In the genomic region with DNA sequence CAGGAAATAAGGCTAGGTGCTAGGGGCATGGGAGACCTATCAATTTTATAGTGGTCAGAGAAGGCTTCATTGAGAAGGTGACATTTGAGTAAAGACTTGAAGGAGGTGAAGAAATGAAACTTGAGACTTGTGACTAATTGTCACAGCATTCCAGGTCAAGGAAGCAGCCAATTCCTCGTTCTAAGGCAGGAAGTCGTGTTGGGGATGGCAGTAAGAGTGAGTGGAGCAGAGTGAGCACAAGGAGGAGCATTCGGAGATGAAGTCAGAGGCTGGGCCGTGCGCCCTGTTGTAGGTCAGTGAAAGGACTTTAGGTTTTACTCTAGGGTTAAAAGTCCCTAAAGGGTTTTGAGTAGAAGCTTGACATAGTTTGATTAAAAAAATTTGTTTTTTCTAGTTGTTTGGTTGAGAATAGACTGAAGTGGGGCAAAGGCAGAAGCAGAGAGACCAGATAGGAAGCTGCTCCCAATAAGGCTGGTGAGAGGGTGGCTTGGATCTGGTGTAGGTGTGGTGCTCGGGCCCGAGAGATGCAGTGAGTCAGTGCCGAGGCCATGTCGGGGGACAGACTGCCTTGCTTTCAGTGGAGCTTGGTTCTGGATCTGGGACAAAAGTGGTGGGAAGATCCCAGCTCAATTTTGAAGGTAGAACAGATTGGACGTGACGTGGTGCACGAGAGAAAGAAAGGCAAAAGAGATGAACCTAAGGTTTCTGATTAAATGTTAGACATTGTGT, we compare ENCODE assay signal across 18 cellular contexts. TPM values are rescaled to one million over a fixed set of nuclear protein-coding genes. Genes with fewer than 3 reads are reported as not detected.
DNase-seq lines count a peak whose midpoint lies in the region; ATAC-seq, FAIRE-seq and TF ChIP-seq lines count a peak whose summit lies in the region.
"Had no signal": no experiment of that assay in that cellular context is flagged by ENCODE, and none has a peak within 500 bp of the region (broad histone marks: within the 10 kb centered on the region; RNA-seq: fewer than 3 reads in every experiment).

No MANE protein-coding gene starts in this region.

- H3K9me3 Mint-ChIP-seq in astrocyte (ENCODE audit: unreplicated experiment) = no peaks in the 10 kb centered on the region

- no peak for ATAC-seq in HG02885 (IDR thresholded peaks at IDR 0.05; ENCODE audit: poor library complexity, unreplicated experiment)

- peak overlapping the region; percentile 8 for H2AFZ ChIP-seq in astrocyte (ENCODE audit: low read depth, low read length)

- no peaks in the 10 kb centered on the region for H3K27me3 Mint-ChIP-seq in astrocyte (ENCODE audit: low read depth, unreplicated experiment)
- H3K27me3 Mint-ChIP-seq: B cell had no signal

- H3K9me3 ChIP-seq in astrocyte (ENCODE audit: insufficient read depth, low read depth, low read length) = no peaks in the 10 kb centered on the region
- H3K9me3 ChIP-seq: ovary, uterus had no signal

- DNase-seq in AG10803 (ENCODE audit: low read depth) (peak; percentile 42), HFF-Myc (ENCODE audit: extremely low read depth, low read depth) (peak; percentile 15), astrocyte (ENCODE audit: low read depth) (peak; percentile 67), islet precursor cell (peak; percentile 68), NCI-H510A treated with DMSO at 0.1 percent for 48 hours (lab: John Stamatoyannopoulos, UW) (no peak), activated gamma-delta T cell (lab: John Stamatoyannopoulos, UW) (no peak), MV-4-11 (lab: John Stamatoyannopoulos, UW) (no peak)
- DNase-seq: activated CD4-positive, alpha-beta T cell treated with anti-CD3 and anti-CD28 coated beads for 48 hours; activated gamma-delta T cell treated with Interleukin-2 at 50 U/mL for 16 hours; DND-41; KG1; NCI-H2107; ovary; stimulated activated CD4-positive, alpha-beta T cell treated with anti-CD3 and anti-CD28 coated beads, Interleukin-15, amount 100 ng/mL, for 24 hours; uterus had no signal

- H3K4me3 ChIP-seq in AG10803 (ENCODE audit: low read length) (no peak overlapping the region), HFF-Myc (replicated peaks; ENCODE audit: low read depth, low read length) (no peak overlapping the region), astrocyte (ENCODE audit: insufficient read depth, low read depth, low read length) (no peak overlapping the region)
- H3K4me3 ChIP-seq: cardiac muscle cell, ovary, uterus had no signal

- H3K4me2 ChIP-seq in astrocyte (ENCODE audit: low read length) = peak overlapping the region; percentile 49

- peaks cover 12% of the 10 kb centered on the region for H3K4me1 ChIP-seq in astrocyte (ENCODE audit: insufficient read depth, low read length)
- H3K4me1 ChIP-seq: uterus had no signal

- no peaks in the 10 kb centered on the region for H3K36me3 Mint-ChIP-seq in astrocyte (ENCODE audit: low read depth, unreplicated experiment)

- no peak overlapping the region for H3K27ac ChIP-seq in astrocyte (ENCODE audit: low read depth, low read length)
- H3K27ac ChIP-seq: cardiac muscle cell, ovary, uterus had no signal

- H3K79me2 ChIP-seq in astrocyte (ENCODE audit: insufficient read depth, low read length) = peaks cover 4% of the 10 kb centered on the region

- peaks cover 22% of the 10 kb centered on the region for H3K4me1 Mint-ChIP-seq in astrocyte (ENCODE audit: low read depth, unreplicated experiment)

- no peak overlapping the region for H3K9ac ChIP-seq in astrocyte (ENCODE audit: low read length)

- H3K27me3 ChIP-seq in astrocyte (ENCODE audit: insufficient read depth, low read length) = no peaks in the 10 kb centered on the region
- H3K27me3 ChIP-seq: cardiac muscle cell, ovary, uterus had no signal

- H3K27ac Mint-ChIP-seq in astrocyte (ENCODE audit: unreplicated experiment) = peak overlapping the region; percentile 50
- H3K27ac Mint-ChIP-seq: B cell had no signal

- peak overlapping the region; percentile 12 for H3K4me3 Mint-ChIP-seq in astrocyte (ENCODE audit: unreplicated experiment)
- H3K4me3 Mint-ChIP-seq: B cell had no signal

- no peaks in the 10 kb centered on the region for H3K36me3 ChIP-seq in astrocyte (ENCODE audit: insufficient read depth, low read length)
- H3K36me3 ChIP-seq: cardiac muscle cell, ovary, uterus had no signal

- H4K20me1 ChIP-seq in astrocyte (ENCODE audit: insufficient read depth, low read length) = no peaks in the 10 kb centered on the region

- TF ChIP-seq CTCF in AG10803 (conservative IDR thresholded peaks at IDR 0.05; ENCODE audit: low read length) = no peak
- TF ChIP-seq CTCF in HFF-Myc (IDR thresholded peaks at IDR 0.05; ENCODE audit: low read depth, low read length, missing control alignments) = no peak
- no peak for TF ChIP-seq CTCF in astrocyte (IDR thresholded peaks at IDR 0.05; ENCODE audit: insufficient read depth, low read depth, low read length)

- no peak for FAIRE-seq in astrocyte (lab: Jason Lieb, UNC)

RNA-seq across cellular contexts. Expression of a gene that starts 2.6 kb away (rescaled TPM):
- 10.2 and 10.5 TPM in 2 replicates for total RNA-seq in astrocyte

RNA-seq across cellular contexts. Expression of a gene that starts 42.2 kb away (rescaled TPM):
- 0.10 and 0.11 TPM in 2 replicates for total RNA-seq in astrocyte
- total RNA-seq: cardiac muscle cell had no signal

Comparison
In these comparisons a context has a peak if more than half of its experiments do, and no peak if none do; other contexts are left out.
1. DNase-seq: peak in AG10803 (single experiment), HFF-Myc (single experiment), astrocyte (single experiment) and islet precursor cell (single experiment); none in NCI-H510A treated with DMSO at 0.1 percent for 48 hours (single experiment), activated gamma-delta T cell (single experiment) and MV-4-11 (single experiment).